Comparison of ENCODE assay signal across 9 cellular contexts in the genomic region with DNA sequence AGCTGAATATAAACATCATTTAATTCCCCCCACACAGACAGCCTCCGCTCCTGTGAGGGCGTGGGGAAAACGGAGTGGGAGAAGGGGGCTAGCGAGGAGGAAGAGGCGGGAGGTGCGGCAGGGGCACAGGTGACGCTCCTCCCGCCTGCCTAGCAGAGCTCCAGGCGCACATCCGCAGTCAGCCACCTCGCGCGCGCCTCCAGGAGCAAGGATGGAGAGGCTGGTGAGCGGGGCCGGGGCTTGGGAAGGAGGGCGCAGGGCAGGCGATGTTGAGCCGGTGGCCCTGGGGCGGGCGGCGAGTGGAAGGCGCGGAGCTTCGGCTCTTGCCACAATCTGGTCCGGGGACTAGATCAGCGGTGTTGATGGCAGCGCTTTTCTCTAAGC. TPM values are rescaled to one million over a fixed set of nuclear protein-coding genes. Genes with fewer than 3 reads are reported as not detected.
A peak's percentile ranks its signal among the peaks of the same experiment; 100 is the strongest.
DNase-seq lines count a peak whose midpoint lies in the region; ATAC-seq and TF ChIP-seq lines count a peak whose summit lies in the region.
"Had no signal": no experiment of that assay in that cellular context is flagged by ENCODE, and none has a peak within 500 bp of the region (broad histone marks: within the 10 kb centered on the region; RNA-seq: fewer than 3 reads in every experiment).

A gene with protein sequence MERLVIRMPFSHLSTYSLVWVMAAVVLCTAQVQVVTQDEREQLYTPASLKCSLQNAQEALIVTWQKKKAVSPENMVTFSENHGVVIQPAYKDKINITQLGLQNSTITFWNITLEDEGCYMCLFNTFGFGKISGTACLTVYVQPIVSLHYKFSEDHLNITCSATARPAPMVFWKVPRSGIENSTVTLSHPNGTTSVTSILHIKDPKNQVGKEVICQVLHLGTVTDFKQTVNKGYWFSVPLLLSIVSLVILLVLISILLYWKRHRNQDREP (plus strand): TSS at position 155 of the 384 bp plus-strand sequence. CDS start 57 bp downstream, at position 212.

- H3K27ac ChIP-seq in gastroesophageal sphincter (peak within 1 kb of the TSS; percentile 68 to 90 (median 82)), thoracic aorta (peak within 1 kb of the TSS; percentile 84 to 93)
- H3K27ac ChIP-seq: SJSA1 had no signal

- H3K27me3 ChIP-seq in gastroesophageal sphincter (peaks cover 5% of the 10 kb centered on the region), thoracic aorta (replicated peaks; ENCODE audit: insufficient read depth) (no peaks in the 10 kb centered on the region)

- H3K9me3 ChIP-seq in gastroesophageal sphincter (no peaks in the 10 kb centered on the region), thoracic aorta (no peaks in the 10 kb centered on the region)
- H3K9me3 ChIP-seq: SJSA1 had no signal

- H3K36me3 ChIP-seq in gastroesophageal sphincter (no peaks in the 10 kb centered on the region), thoracic aorta (no peaks in the 10 kb centered on the region)
- H3K36me3 ChIP-seq: SJSA1 had no signal

- peaks cover 0 to 19% (median 0%) of the 10 kb centered on the region in 3 donors for H3K4me1 ChIP-seq in gastroesophageal sphincter
- H3K4me1 ChIP-seq in thoracic aorta (ENCODE audit: control insufficient read depth in 1 of 2, low read depth in 2 of 2) = peaks cover 2 to 34% of the 10 kb centered on the region in 2 donors
- H3K4me1 ChIP-seq: SJSA1 had no signal

- TF ChIP-seq EP300 in gastroesophageal sphincter (IDR thresholded peaks at IDR 0.05) = no peak

- WGBS in gastroesophageal sphincter (ENCODE audit: low coverage in 1 of 2), 2 donors = 0 to 5% methylated on average over 3 to 4 of the region's 28 CpGs

- TF ChIP-seq POLR2A in gastroesophageal sphincter (IDR thresholded peaks at IDR 0.05) = peak; percentile 31 to 42

- TF ChIP-seq CTCF in gastroesophageal sphincter (IDR thresholded peaks at IDR 0.05) (peak in 3 of 4 experiments; percentile 23 to 38 (median 24)), thoracic aorta (IDR thresholded peaks at IDR 0.05) (peak; percentile 15)

- in situ Hi-C loops in G401 (cut with HindIII; ENCODE audit: low sequenced_read_pairs) = no loop called here

- H3K4me3 ChIP-seq in gastroesophageal sphincter (peak within 1 kb of the TSS; percentile 63 to 89), thoracic aorta (peak within 1 kb of the TSS; percentile 86)
- H3K4me3 ChIP-seq: SJSA1 had no signal

- ATAC-seq in HG02798 (IDR thresholded peaks at IDR 0.05; ENCODE audit: poor library complexity, unreplicated experiment) = peak; percentile 68
- ATAC-seq in gastroesophageal sphincter = peak; percentile 79
- ATAC-seq in thoracic aorta (ENCODE audit: insufficient number of reproducible peaks, low FRiP score, low read depth) = peak; percentile 41

- peak; percentile 85 for DNase-seq in G401 (ENCODE audit: low spot score)
- peak; percentile 41 for DNase-seq in NCI-H748 treated with DMSO at 0.1 percent for 48 hours (lab: John Stamatoyannopoulos, UW)
- peak; percentile 15 for DNase-seq in activated gamma-delta T cell (lab: John Stamatoyannopoulos, UW)
- peak in 54 of 56 donors; percentile 6 to 83 (median 68) for DNase-seq in nucleus accumbens (lab: John Stamatoyannopoulos, UW)
- no peak for DNase-seq in thoracic aorta (ENCODE audit: low spot score)
- DNase-seq in NK-92 treated with Interleukin-12 subunit alpha and Interleukin-12 subunit beta, amount 100 ng/mL, for 24 hours (lab: John Stamatoyannopoulos, UW) = no peak

RNA-seq across cellular contexts. Expression of the gene that starts here (rescaled TPM):
- total RNA-seq in G401 (2014; rRNA removed; shearing (Covaris generic)) = not detected in 2 replicates
- total RNA-seq in gastroesophageal sphincter (10 to 100 TPM in 1 of 4 donors, 1 to 10 TPM in 3; 2.5 to 15.6 (median 4.8) TPM), thoracic aorta (10 to 100 TPM; 22.5 to 42.2 TPM)
- total RNA-seq: SJSA1 had no signal

Comparison
In these comparisons a context has a peak if more than half of its experiments do, and no peak if none do; other contexts are left out.
1. Peak in DNase-seq in G401; RNA of the gene not detected or under 1 TPM.
2. DNase-seq: peak in NCI-H748 treated with DMSO at 0.1 percent for 48 hours (single experiment), activated gamma-delta T cell (single experiment) and nucleus accumbens (54 of 56); none in thoracic aorta (single experiment) and NK-92 treated with Interleukin-12 subunit alpha and Interleukin-12 subunit beta, amount 100 ng/mL, for 24 hours (single experiment).
3. Peak in every context shown above with its lines, with median percentiles within 50 percentile points of each other: ATAC-seq.